Comparison of ENCODE assay signal across 13 cellular contexts in genomic region chr15:58261368-58261767, GRCh38.
DNase-seq lines count a peak whose midpoint lies in the region; ATAC-seq lines count a peak whose summit lies in the region.
"Had no signal": no experiment of that assay in that cellular context is flagged by ENCODE, and none has a peak within 500 bp of the region (broad histone marks: within the 10 kb centered on the region; RNA-seq: fewer than 3 reads in every experiment).

No MANE protein-coding gene starts in this region.

- no peak for DNase-seq in Right ventricle myocardium superior
- no peak for DNase-seq in cardiac septum (ENCODE audit: low spot score)
- no peak for DNase-seq in right cardiac atrium
- DNase-seq in SJCRH30 = no peak
- no peak for DNase-seq in NCI-H226
- no peak for DNase-seq in COLO668 (lab: John Stamatoyannopoulos, UW; ENCODE audit: unreplicated experiment)
- DNase-seq: 8988T, DMS 273 treated with DMSO at 0.1 percent for 48 hours, NCI-H1417 treated with DMSO at 0.1 percent for 48 hours, NCI-H2227 treated with DMSO at 0.1 percent for 48 hours had no signal

- intact Hi-C loops in Right ventricle myocardium superior (cut with DNase I) (loop anchor here (10.0 kb wide), 1 partner anchor 483 kb away; the partner anchor contains the start of gene ADAM10), cardiac septum (cut with DNase I) (no loop called here), right cardiac atrium (cut with DNase I) (no loop called here)

- no peaks in the 10 kb centered on the region for H3K36me3 ChIP-seq in esophagus (ENCODE audit: control insufficient read depth in 2 of 2, insufficient read depth in 2 of 2, low read length in 1 of 2)
- no peaks in the 10 kb centered on the region for H3K36me3 ChIP-seq in SJCRH30

- peak overlapping the region; percentile 11 to 20 for H3K27ac ChIP-seq in esophagus (ENCODE audit: low read depth in 2 of 2, low read length in 1 of 2)
- peak overlapping the region; percentile 99 for H3K27ac ChIP-seq in right cardiac atrium (ENCODE audit: low read length)
- H3K27ac ChIP-seq in SJCRH30 = no peak overlapping the region

- WGBS in esophagus, 2 donors = 69 to 80% methylated on average over 5 of the region's 5 CpGs
- 93% methylated on average over 5 of the region's 5 CpGs for WGBS in right cardiac atrium

- ATAC-seq in Right ventricle myocardium superior (ENCODE audit: poor library complexity) = peak; percentile 6
- ATAC-seq in right cardiac atrium = no peak
- no peak for ATAC-seq in GM21786 (IDR thresholded peaks at IDR 0.05; ENCODE audit: unreplicated experiment)
- ATAC-seq: PC-3 had no signal

- H3K4me1 ChIP-seq in esophagus (ENCODE audit: control insufficient read depth in 2 of 2, insufficient read depth in 2 of 2, low read length in 1 of 2) (peaks cover 0 to 9% of the 10 kb centered on the region in 2 donors), right cardiac atrium (ENCODE audit: control insufficient read depth, insufficient read depth, low read length) (peaks cover 3% of the 10 kb centered on the region), SJCRH30 (no peaks in the 10 kb centered on the region)

- H3K27me3 ChIP-seq in esophagus (ENCODE audit: control insufficient read depth in 1 of 2, insufficient read depth in 2 of 2, low read length in 2 of 2) = no peaks in the 10 kb centered on the region
- no peaks in the 10 kb centered on the region for H3K27me3 ChIP-seq in right cardiac atrium (ENCODE audit: control insufficient read depth, insufficient read depth)
- no peaks in the 10 kb centered on the region for H3K27me3 ChIP-seq in SJCRH30

- H3K9me3 ChIP-seq in esophagus (ENCODE audit: control insufficient read depth in 2 of 2, insufficient read depth in 1 of 2, low read depth in 1 of 2, low read length in 1 of 2) (no peaks in the 10 kb centered on the region), right cardiac atrium (ENCODE audit: control insufficient read depth, low read length) (no peaks in the 10 kb centered on the region), SJCRH30 (replicated peaks) (peaks cover 7% of the 10 kb centered on the region)

- H3K4me3 ChIP-seq in esophagus (ENCODE audit: low read depth in 1 of 2, low read length in 2 of 2) (no peak overlapping the region), right cardiac atrium (ENCODE audit: low read length) (no peak overlapping the region), SJCRH30 (no peak overlapping the region)
